ENCODE assay signal across 20 cellular contexts in genomic region chr15:95958417-95958816, GRCh38.
"Had no signal": no experiment of that assay in that cellular context is flagged by ENCODE, and none has a peak within 500 bp of the region (broad histone marks: within the 10 kb centered on the region; RNA-seq: fewer than 3 reads in every experiment).

No MANE protein-coding gene starts in this region.

- H3K4me1 ChIP-seq: esophagus squamous epithelium, gastrocnemius medialis, pancreas, spleen, tibial nerve had no signal

- H3K36me3 ChIP-seq: esophagus squamous epithelium, gastrocnemius medialis, pancreas, spleen, tibial nerve had no signal

- H3K27me3 ChIP-seq: esophagus squamous epithelium, gastrocnemius medialis, pancreas, spleen, tibial nerve had no signal

- DNase-seq: activated B cell treated with CpG ODN at 0.5 μM for 24 hours; activated CD4-positive, alpha-beta T cell treated with anti-CD3 and anti-CD28 coated beads, Interleukin-2, amount 50 U/mL, for 1 hour; activated CD8-positive, alpha-beta T cell treated with anti-CD3 and anti-CD28 coated beads for 36 hours; activated gamma-delta T cell treated with Interleukin-2 at 50 U/mL for 16 hours; activated naive CD4-positive, alpha-beta T cell treated with anti-CD3 and anti-CD28 coated beads, Interleukin-2, amount 50 U/mL, for 16 hours; activated T-cell treated with anti-CD3 and anti-CD28 coated beads, Interleukin-2, amount 50 U/mL, for 4 hours; amniotic stem cell; esophagus squamous epithelium; gastrocnemius medialis; glutamatergic neuron; islet precursor cell; naive B cell; nucleus accumbens; pancreas; right cardiac atrium; spleen; stimulated activated naive CD4-positive, alpha-beta T cell had no signal

- FAIRE-seq: pancreas had no signal

- ATAC-seq: activated CD8-positive, alpha-beta T cell treated with anti-CD3 and anti-CD28 coated beads for 36 hours; activated T-cell treated with anti-CD3 and anti-CD28 coated beads, Interleukin-2, amount 50 U/mL, for 4 hours; activated T-helper 17 cell treated with anti-CD3 and anti-CD28 coated beads, Interleukin-2, amount 50 U/mL, for 72 hours; gastrocnemius medialis; pancreas; right cardiac atrium had no signal

- H3K27ac ChIP-seq: epithelial cell of prostate, esophagus squamous epithelium, gastrocnemius medialis, pancreas, spleen, tibial nerve had no signal

- H3K9me3 ChIP-seq: pancreas had no signal

- H3K4me3 ChIP-seq: esophagus squamous epithelium, gastrocnemius medialis, pancreas, spleen, tibial nerve had no signal
